In genomic region chr11:10414181-10414580, GRCh38 we compare ENCODE assay signal across 16 cellular contexts. TPM values are rescaled to one million over a fixed set of nuclear protein-coding genes. Genes with fewer than 3 reads are reported as not detected.
DNase-seq lines count a peak whose midpoint lies in the region; ATAC-seq and FAIRE-seq lines count a peak whose summit lies in the region.
"Had no signal": no experiment of that assay in that cellular context is flagged by ENCODE, and none has a peak within 500 bp of the region (broad histone marks: within the 10 kb centered on the region; RNA-seq: fewer than 3 reads in every experiment).

No MANE protein-coding gene starts in this region.

- peak; percentile 45 for FAIRE-seq in GM19239 (lab: Jason Lieb, UNC)

- H3K4me3 Mint-ChIP-seq in immature natural killer cell, result peak overlapping the region; percentile 74 to 83 (median 82)
- H3K4me3 Mint-ChIP-seq in stimulated activated effector memory CD8-positive, alpha-beta T cell treated with anti-CD3 and anti-CD28 coated beads, Interleukin-12 subunit alpha, Interleukin-12 subunit beta, amount 100 ng/mL, for 72 hours, result peak overlapping the region; percentile 45
- H3K4me3 Mint-ChIP-seq: activated T-cell treated with anti-CD3 and anti-CD28 coated beads, Interleukin-2, amount 50 U/mL, for 24 hours; endodermal cell had no signal

- H3K9me3 Mint-ChIP-seq in immature natural killer cell, result no peaks in the 10 kb centered on the region
- H3K9me3 Mint-ChIP-seq in stimulated activated effector memory CD8-positive, alpha-beta T cell treated with anti-CD3 and anti-CD28 coated beads, Interleukin-12 subunit alpha, Interleukin-12 subunit beta, amount 100 ng/mL, for 72 hours, result no peaks in the 10 kb centered on the region
- H3K9me3 Mint-ChIP-seq: activated T-cell treated with anti-CD3 and anti-CD28 coated beads, Interleukin-2, amount 50 U/mL, for 24 hours; endodermal cell had no signal

- H3K9me3 ChIP-seq in SK-N-MC (ENCODE audit: low read depth, low read length), result no peaks in the 10 kb centered on the region
- H3K9me3 ChIP-seq: psoas muscle had no signal

- H3K27me3 Mint-ChIP-seq in immature natural killer cell (ENCODE audit: low read depth in 3 of 3), result peaks cover 2 to 3% (median 2%) of the 10 kb centered on the region in 3 donors
- H3K27me3 Mint-ChIP-seq: activated T-cell treated with anti-CD3 and anti-CD28 coated beads, Interleukin-2, amount 50 U/mL, for 24 hours had no signal

- H3K36me3 Mint-ChIP-seq in immature natural killer cell, result no peaks in the 10 kb centered on the region
- no peaks in the 10 kb centered on the region for H3K36me3 Mint-ChIP-seq in stimulated activated effector memory CD8-positive, alpha-beta T cell treated with anti-CD3 and anti-CD28 coated beads, Interleukin-12 subunit alpha, Interleukin-12 subunit beta, amount 100 ng/mL, for 72 hours

- H3K36me3 ChIP-seq in SK-N-MC (ENCODE audit: insufficient read depth, low read length), result no peaks in the 10 kb centered on the region

- peak overlapping the region in 5 of 6 donors; percentile 8 to 73 (median 28) for H3K27ac Mint-ChIP-seq in immature natural killer cell
- peak overlapping the region; percentile 74 for H3K27ac Mint-ChIP-seq in stimulated activated effector memory CD8-positive, alpha-beta T cell treated with anti-CD3 and anti-CD28 coated beads, Interleukin-12 subunit alpha, Interleukin-12 subunit beta, amount 100 ng/mL, for 72 hours
- H3K27ac Mint-ChIP-seq: endodermal cell had no signal

- peak overlapping the region; percentile 89 for H3K27ac ChIP-seq in SK-N-MC
- H3K27ac ChIP-seq: psoas muscle had no signal

- peak overlapping the region; percentile 15 for H3K9ac ChIP-seq in SK-N-MC (ENCODE audit: insufficient read length)

- DNase-seq in GM19239 (ENCODE audit: insufficient read length, low spot score) (no peak), SK-N-MC (ENCODE audit: low read depth, low spot score) (no peak), immature natural killer cell (no peak), AG08396 (ENCODE audit: low spot score) (no peak), NCI-H1092 treated with DMSO at 0.1 percent for 48 hours (lab: John Stamatoyannopoulos, UW) (no peak)
- DNase-seq in stimulated activated effector memory CD8-positive, alpha-beta T cell treated with anti-CD3 and anti-CD28 coated beads, Interleukin-12 subunit alpha, Interleukin-12 subunit beta, amount 100 ng/mL, for 72 hours (ENCODE audit: low spot score in 2 of 2), result no peak
- DNase-seq: activated T-cell treated with anti-CD3 and anti-CD28 coated beads, Interleukin-2, amount 50 U/mL, for 24 hours; Calu3; endodermal cell; glutamatergic neuron; GOT3; NCI-H2029; NCI-H82; SHP77 treated with DMSO at 0.1 percent for 48 hours had no signal

- peak; percentile 46 for ATAC-seq in stimulated activated effector memory CD8-positive, alpha-beta T cell treated with anti-CD3 and anti-CD28 coated beads, Interleukin-12 subunit alpha, Interleukin-12 subunit beta, amount 100 ng/mL, for 72 hours
- ATAC-seq in GM18909 (IDR thresholded peaks at IDR 0.05; ENCODE audit: poor library complexity, unreplicated experiment), result no peak

- no peak overlapping the region for H3K4me3 ChIP-seq in SK-N-MC
- H3K4me3 ChIP-seq: psoas muscle had no signal

- H3K4me1 Mint-ChIP-seq in immature natural killer cell, result peaks cover 50 to 60% of the 10 kb centered on the region in 2 donors
- peaks cover 33% of the 10 kb centered on the region for H3K4me1 Mint-ChIP-seq in stimulated activated effector memory CD8-positive, alpha-beta T cell treated with anti-CD3 and anti-CD28 coated beads, Interleukin-12 subunit alpha, Interleukin-12 subunit beta, amount 100 ng/mL, for 72 hours

RNA-seq across cellular contexts. Expression of gene AMPD3, which starts 40.9 kb away (rescaled TPM):
- polyA plus RNA-seq in immature natural killer cell, result 1 to 10 TPM; 2.5 to 4.9 (median 4.0) TPM
